In genomic region chr5:39623291-39623865, GRCh38 we compare ENCODE assay signal across 16 cellular contexts.
A peak's percentile ranks its signal among the peaks of the same experiment; 100 is the strongest.
DNase-seq lines count a peak whose midpoint lies in the region; ATAC-seq and TF ChIP-seq lines count a peak whose summit lies in the region.
"Had no signal": no experiment of that assay in that cellular context is flagged by ENCODE, and none has a peak within 500 bp of the region (broad histone marks: within the 10 kb centered on the region; RNA-seq: fewer than 3 reads in every experiment).

No MANE protein-coding gene starts in this region.

- DNase-seq in AG08395 (ENCODE audit: low spot score): peak; percentile 7
- no peak for DNase-seq in mesenchymal stem cell
- DNase-seq in Karpas-422: no peak
- no peak for DNase-seq in left lobe of liver (ENCODE audit: low spot score)
- DNase-seq in right cardiac atrium: no peak
- DNase-seq: 8988T, DMS79, GM23248, NCI-H1092 treated with DMSO at 0.1 percent for 48 hours, NCI-H1694, NCI-H2107, NCI-H226, NCI-H526 had no signal

- no peak overlapping the region for H3K14ac ChIP-seq in mesenchymal stem cell (ENCODE audit: low read length in 2 of 2)

- H3K79me1 ChIP-seq in mesenchymal stem cell (replicated peaks; ENCODE audit: low read length, poor library complexity, severe bottlenecking): no peaks in the 10 kb centered on the region

- H2BK12ac ChIP-seq in mesenchymal stem cell (ENCODE audit: low read length in 2 of 2): no peak overlapping the region

- H3K23ac ChIP-seq in mesenchymal stem cell (ENCODE audit: low read length in 2 of 2): no peak overlapping the region

- no peaks in the 10 kb centered on the region; the same call in 1 of the 2 replicates for H3K9me3 ChIP-seq in OCI-LY3 (ENCODE audit: insufficient read depth, low read length)
- H3K9me3 ChIP-seq in mesenchymal stem cell (ENCODE audit: control insufficient read depth, low read length): no peaks in the 10 kb centered on the region
- no peaks in the 10 kb centered on the region for H3K9me3 ChIP-seq in Karpas-422 (ENCODE audit: low read length)
- H3K9me3 ChIP-seq in right cardiac atrium (ENCODE audit: control insufficient read depth, low read length): peaks cover 3% of the 10 kb centered on the region

- TF ChIP-seq CTCF in OCI-LY3 (IDR thresholded peaks at IDR 0.05; ENCODE audit: low read depth, low read length): no peak

- no peak overlapping the region for H2BK120ac ChIP-seq in mesenchymal stem cell (ENCODE audit: low read depth, low read length)

- H3K27me3 ChIP-seq in OCI-LY3 (ENCODE audit: low read depth, low read length) (no peaks in the 10 kb centered on the region), mesenchymal stem cell (ENCODE audit: control insufficient read depth in 1 of 2, insufficient read depth in 1 of 2, low read length in 2 of 2) (no peaks in the 10 kb centered on the region), Karpas-422 (ENCODE audit: low read length) (no peaks in the 10 kb centered on the region), right cardiac atrium (ENCODE audit: control insufficient read depth, insufficient read depth) (no peaks in the 10 kb centered on the region)

- H2AK5ac ChIP-seq in mesenchymal stem cell (ENCODE audit: low read length, severe bottlenecking): no peak overlapping the region

- H3K4ac ChIP-seq in mesenchymal stem cell (ENCODE audit: low read depth in 1 of 2, low read length in 2 of 2): no peak overlapping the region

- no peaks in the 10 kb centered on the region for H3K9me2 ChIP-seq in Karpas-422 (replicated peaks; ENCODE audit: insufficient read depth, low read length)

- no peak overlapping the region for H4K8ac ChIP-seq in mesenchymal stem cell (ENCODE audit: low read length)

- H3K4me3 ChIP-seq in OCI-LY3 (ENCODE audit: low read length) (no peak overlapping the region), mesenchymal stem cell (ENCODE audit: insufficient read depth in 1 of 2, low read depth in 1 of 2, low read length in 2 of 2) (no peak overlapping the region), Karpas-422 (ENCODE audit: low read length) (no peak overlapping the region), right cardiac atrium (ENCODE audit: low read length) (no peak overlapping the region)
- H3K4me3 ChIP-seq: GM23248 had no signal

- no peak overlapping the region for H2BK15ac ChIP-seq in mesenchymal stem cell (ENCODE audit: low read depth, poor library complexity, severe bottlenecking)

- intact Hi-C loops in right cardiac atrium (cut with DNase I): no loop called here

- no peak overlapping the region for H4K91ac ChIP-seq in mesenchymal stem cell (ENCODE audit: low read length)

- H2AFZ ChIP-seq in OCI-LY3 (ENCODE audit: low read depth, low read length) (no peak overlapping the region), mesenchymal stem cell (ENCODE audit: low read depth, low read length) (no peak overlapping the region), Karpas-422 (ENCODE audit: low read length) (no peak overlapping the region)
- H2AFZ ChIP-seq: GM23248 had no signal

- no peaks in the 10 kb centered on the region for H3K79me2 ChIP-seq in OCI-LY3 (ENCODE audit: low read length)
- no peaks in the 10 kb centered on the region for H3K79me2 ChIP-seq in Karpas-422 (ENCODE audit: low read length)

- H3K4me1 ChIP-seq in OCI-LY3 (ENCODE audit: low read length) (peaks cover 24% of the 10 kb centered on the region), mesenchymal stem cell (ENCODE audit: control insufficient read depth, insufficient read depth, low read depth, low read length) (no peaks in the 10 kb centered on the region), Karpas-422 (ENCODE audit: low read length) (no peaks in the 10 kb centered on the region), right cardiac atrium (ENCODE audit: control insufficient read depth, insufficient read depth, low read length) (no peaks in the 10 kb centered on the region)

- H4K20me1 ChIP-seq in OCI-LY3 (ENCODE audit: insufficient read depth, low read length): no peaks in the 10 kb centered on the region
- H4K20me1 ChIP-seq in Karpas-422 (ENCODE audit: insufficient read depth, low read depth, low read length): no peaks in the 10 kb centered on the region

- H3K36me3 ChIP-seq in OCI-LY3 (replicated peaks; ENCODE audit: low read depth, low read length) (peaks cover 5% of the 10 kb centered on the region), mesenchymal stem cell (ENCODE audit: control insufficient read depth in 1 of 2, insufficient read depth in 2 of 2, low read depth in 1 of 2, low read length in 2 of 2) (no peaks in the 10 kb centered on the region), Karpas-422 (ENCODE audit: insufficient read depth, low read length) (no peaks in the 10 kb centered on the region)

- H3K27ac ChIP-seq in OCI-LY3 (ENCODE audit: low read length) (peak overlapping the region; percentile 54), mesenchymal stem cell (ENCODE audit: low read length, poor library complexity, severe bottlenecking) (no peak overlapping the region), Karpas-422 (ENCODE audit: low read length) (no peak overlapping the region), right cardiac atrium (ENCODE audit: low read length) (no peak overlapping the region)
- H3K27ac ChIP-seq: GM23248 had no signal

- H3K9ac ChIP-seq in OCI-LY3 (ENCODE audit: low read length) (no peak overlapping the region), mesenchymal stem cell (ENCODE audit: low read length) (no peak overlapping the region), Karpas-422 (ENCODE audit: low read length) (no peak overlapping the region)
- H3K9ac ChIP-seq: GM23248 had no signal

- peak overlapping the region; percentile 8 for H2BK5ac ChIP-seq in mesenchymal stem cell (ENCODE audit: low read depth, low read length, poor library complexity, severe bottlenecking)

- no CpG with 5 or more reads among the region's 5 CpGs for WGBS in mesenchymal stem cell
- 78% methylated on average over 5 of the region's 5 CpGs for WGBS in right cardiac atrium

- ATAC-seq in esophagus mucosa (peak; percentile 54), left lobe of liver (no peak), right cardiac atrium (no peak), GM21786 (IDR thresholded peaks at IDR 0.05; ENCODE audit: unreplicated experiment) (no peak)

- H3K18ac ChIP-seq in mesenchymal stem cell (ENCODE audit: low read depth in 1 of 2, low read length in 2 of 2): no peak overlapping the region

- H3K4me2 ChIP-seq in OCI-LY3 (ENCODE audit: low read length) (peak overlapping the region; percentile 32; the same call in 1 of the 2 replicates), mesenchymal stem cell (ENCODE audit: low read length, poor library complexity, severe bottlenecking) (no peak overlapping the region), Karpas-422 (ENCODE audit: low read depth, low read length, poor library complexity, severe bottlenecking) (no peak overlapping the region)
